In genomic region chr9:124415102-124415851, GRCh38 we compare ENCODE assay signal across 8 cellular contexts.
DNase-seq lines count a peak whose midpoint lies in the region; ATAC-seq and TF ChIP-seq lines count a peak whose summit lies in the region.

PSMB7 (minus strand) TSS chr9:124415442; CDS start chr9:124415425, 17 bp downstream.

- DNase-seq in AML-193 (lab: John Stamatoyannopoulos, UW) = peak; percentile 96 to 97
- peak; percentile 97 for DNase-seq in NCI-H510A (lab: John Stamatoyannopoulos, UW)
- peak; percentile 96 to 97 for DNase-seq in activated CD4-positive, alpha-beta T cell treated with anti-CD3 and anti-CD28 coated beads for 24 hours (ENCODE audit: low read depth in 2 of 2)
- DNase-seq in choroid plexus epithelial cell (ENCODE audit: low read depth) = peak; percentile 98
- DNase-seq in kidney glomerular epithelial cell (lab: John Stamatoyannopoulos, UW) = peak; percentile 95
- peak; percentile 94 to 96 (median 94) for DNase-seq in stimulated activated CD4-positive, alpha-beta T cell treated with anti-CD3 and anti-CD28 coated beads, Interleukin-1b, Interleukin-23, amount 100 ng/mL, for 24 hours (ENCODE audit: low read depth in 4 of 4, low spot score in 1 of 4)

- ATAC-seq in GM19043 (IDR thresholded peaks at IDR 0.05; ENCODE audit: low read depth, unreplicated experiment) (peak; percentile 83), HG03432 (IDR thresholded peaks at IDR 0.05; ENCODE audit: unreplicated experiment) (peak; percentile 96)

- peak; percentile 88 for TF ChIP-seq CTCF in choroid plexus epithelial cell (conservative IDR thresholded peaks at IDR 0.05; ENCODE audit: low read depth, low read length)

- H3K4me3 ChIP-seq in choroid plexus epithelial cell (ENCODE audit: low read depth, low read length) = peak within 1 kb of the TSS; percentile 68

Comparison
In these comparisons a context has a peak if more than half of its experiments do, and no peak if none do; other contexts are left out.
1. Peak in every context shown above with its lines: DNase-seq, ATAC-seq and H3K4me3 ChIP-seq.